ENCODE assay signal across 27 cellular contexts in the genomic region with DNA sequence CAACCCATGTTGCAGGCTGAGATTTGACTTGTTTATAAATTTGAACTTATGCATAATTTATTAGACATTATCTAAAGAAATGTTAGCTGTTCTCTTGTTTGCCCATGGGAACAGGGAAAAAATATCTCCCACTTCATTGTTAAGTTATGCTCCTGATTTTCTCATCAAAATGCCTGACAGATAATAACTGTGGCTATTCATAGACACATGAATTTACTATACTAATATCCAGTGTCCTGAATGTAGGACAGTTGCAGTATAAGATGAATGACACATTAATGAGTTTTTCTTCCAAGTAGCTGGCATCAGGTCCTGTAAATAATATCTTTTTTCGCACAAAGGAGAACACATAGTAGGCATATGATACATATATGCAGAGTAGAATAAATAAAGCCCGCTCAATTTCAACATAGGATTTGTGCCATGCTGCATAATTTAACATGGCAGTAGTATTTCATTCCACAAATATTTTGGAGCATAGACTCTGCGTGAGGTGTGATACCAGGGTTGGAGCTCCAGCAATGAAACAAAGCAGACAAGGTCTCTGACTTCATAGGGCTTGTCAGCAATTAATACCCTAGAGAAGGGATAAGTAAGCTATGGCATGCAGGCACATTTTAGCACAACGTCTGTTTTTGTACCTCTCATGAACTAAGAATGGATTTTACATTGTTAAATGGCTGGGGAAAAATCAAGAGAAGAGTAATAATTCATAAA. TPM values are rescaled to one million over a fixed set of nuclear protein-coding genes. Genes with fewer than 3 reads are reported as not detected.
"Had no signal": no experiment of that assay in that cellular context is flagged by ENCODE, and none has a peak within 500 bp of the region (broad histone marks: within the 10 kb centered on the region; RNA-seq: fewer than 3 reads in every experiment).

No MANE protein-coding gene starts in this region.

- H3K27me3 ChIP-seq: SJCRH30 had no signal

- DNase-seq: activated CD4-positive, alpha-beta memory T cell treated with anti-CD3 and anti-CD28 coated beads for 36 hours; activated CD4-positive, alpha-beta T cell treated with anti-CD3 and anti-CD28 coated beads, Interleukin-2, amount 10 ng/mL, durations not matched to agents 7 days and 5 days; activated CD4-positive, CD25-positive, alpha-beta regulatory T cell; activated CD8-positive, alpha-beta memory T cell treated with anti-CD3 and anti-CD28 coated beads for 24 hours; activated effector memory CD4-positive, alpha-beta T cell treated with anti-CD3 and anti-CD28 coated beads, Interleukin-2, amount 50 U/mL, for 16 hours; activated naive CD4-positive, alpha-beta T cell treated with anti-CD3 and anti-CD28 coated beads for 36 hours; activated T-cell treated with anti-CD3 and anti-CD28 coated beads, Interleukin-2, amount 50 U/mL, for 4 hours; MV-4-11; NCI-H1092 treated with DMSO at 0.1 percent for 48 hours; NCI-H1417 treated with DMSO at 0.1 percent for 48 hours; NCI-H1694; NCI-H2029; NCI-H2107; NCI-H2171 treated with DMSO at 0.1 percent for 48 hours; NCI-H226; NCI-H510A; NCI-H526 treated with DMSO at 0.1 percent for 48 hours; NCI-H82; SJCRH30; SK-N-SH; T-helper 1 cell had no signal

- H3K4me1 ChIP-seq: SJCRH30 had no signal

- H3K36me3 ChIP-seq: SJCRH30 had no signal

- H3K4me3 ChIP-seq: SJCRH30 had no signal

- ATAC-seq: activated T-cell treated with anti-CD3 and anti-CD28 coated beads, Interleukin-2, amount 50 U/mL, for 4 hours had no signal

- H3K9me3 ChIP-seq: SJCRH30, SK-N-SH had no signal

- H3K27ac ChIP-seq: KMS-11, SJCRH30, VCaP had no signal

RNA-seq across cellular contexts. Expression of a gene that starts 40.4 kb away (rescaled TPM):
- total RNA-seq: activated CD4-positive, alpha-beta memory T cell treated with anti-CD3 and anti-CD28 coated beads for 36 hours; activated CD4-positive, alpha-beta T cell treated with anti-CD3 and anti-CD28 coated beads, Interleukin-2, amount 10 ng/mL, durations not matched to agents 7 days and 5 days; activated naive CD4-positive, alpha-beta T cell treated with anti-CD3 and anti-CD28 coated beads for 36 hours; activated T-cell treated with anti-CD3 and anti-CD28 coated beads, Interleukin-2, amount 50 U/mL, for 4 hours; MCF 10A; OCI-LY7; RPMI7951; T-helper 2 cell treated with Interferon-gamma antibody and Interleukin-4, amounts not matched to agents 100 ng/mL and 5 ng/mL, for 36 hours had no signal
